Comparison of ENCODE assay signal across 2 cellular contexts in the genomic region with DNA sequence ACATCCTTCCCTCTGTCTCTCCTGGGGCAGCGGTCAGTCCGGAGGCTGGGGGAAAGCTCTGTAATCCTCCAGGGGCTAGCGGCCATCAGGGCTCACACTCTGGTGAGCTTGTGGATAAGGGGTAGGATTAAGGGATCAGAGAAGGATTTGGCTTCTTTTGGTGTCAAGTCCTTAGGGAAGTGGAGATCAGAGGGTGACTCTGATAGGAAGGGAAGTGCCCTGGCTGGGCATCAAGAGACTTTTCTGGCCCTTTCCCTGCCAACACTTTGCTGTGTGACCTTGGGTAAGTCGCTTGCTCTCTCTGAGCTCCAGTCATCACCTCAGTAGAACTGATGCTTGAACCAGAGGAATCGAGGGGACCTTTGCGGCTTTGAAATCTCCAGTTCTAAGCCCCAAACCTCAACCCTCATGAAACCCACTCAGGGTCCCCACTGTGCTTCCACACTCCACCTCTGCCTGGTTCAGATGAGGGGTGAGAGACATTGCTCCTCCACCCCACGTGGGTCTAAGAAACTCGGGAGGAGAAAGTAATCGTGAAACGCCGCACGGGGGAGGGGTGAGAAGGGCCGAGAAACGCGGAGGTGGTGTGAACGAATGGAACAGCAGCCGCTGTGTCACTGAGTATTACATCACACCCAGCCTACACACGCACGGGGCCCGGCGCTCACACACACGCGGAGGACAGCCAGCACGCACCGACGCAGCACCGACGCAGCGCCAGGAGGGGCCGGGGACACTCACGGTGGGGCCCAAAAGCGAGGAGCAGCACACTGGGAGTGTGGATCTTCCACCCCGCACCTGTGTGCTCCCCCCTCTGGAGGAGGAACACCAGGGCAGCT.
TF ChIP-seq lines count a peak whose summit lies in the region.

No MANE protein-coding gene starts in this region.

TF ChIP-seq in HepG2, 621 proteins besides CTCF, POLR2A, EP300 and RAD21:
- no peak for TF ChIP-seq PRPF4 (IDR thresholded peaks at IDR 0.05; ENCODE audit: low read depth, low read length, poor library complexity, severe bottlenecking)
- TF ChIP-seq, protein P1, sequence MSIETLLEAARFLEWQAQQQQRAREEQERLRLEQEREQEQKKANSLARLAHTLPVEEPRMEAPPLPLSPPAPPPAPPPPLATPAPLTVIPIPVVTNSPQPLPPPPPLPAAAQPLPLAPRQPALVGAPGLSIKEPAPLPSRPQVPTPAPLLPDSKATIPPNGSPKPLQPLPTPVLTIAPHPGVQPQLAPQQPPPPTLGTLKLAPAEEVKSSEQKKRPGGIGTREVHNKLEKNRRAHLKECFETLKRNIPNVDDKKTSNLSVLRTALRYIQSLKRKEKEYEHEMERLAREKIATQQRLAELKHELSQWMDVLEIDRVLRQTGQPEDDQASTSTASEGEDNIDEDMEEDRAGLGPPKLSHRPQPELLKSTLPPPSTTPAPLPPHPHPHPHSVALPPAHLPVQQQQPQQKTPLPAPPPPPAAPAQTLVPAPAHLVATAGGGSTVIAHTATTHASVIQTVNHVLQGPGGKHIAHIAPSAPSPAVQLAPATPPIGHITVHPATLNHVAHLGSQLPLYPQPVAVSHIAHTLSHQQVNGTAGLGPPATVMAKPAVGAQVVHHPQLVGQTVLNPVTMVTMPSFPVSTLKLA (IDR thresholded peaks at IDR 0.05): no peak
- no peak for TF ChIP-seq SPEN (CRISPR knock-in tag; IDR thresholded peaks at IDR 0.05; ENCODE audit: low read depth)
- TF ChIP-seq SMARCC2 (IDR thresholded peaks at IDR 0.05): no peak
- no peak for TF ChIP-seq ZSCAN9 (CRISPR knock-in tag; IDR thresholded peaks at IDR 0.05; ENCODE audit: borderline replicate concordance)
- peak; percentile 87 for TF ChIP-seq ZNF768 (CRISPR knock-in tag; IDR thresholded peaks at IDR 0.05)
- no peak for TF ChIP-seq NR3C1 (CRISPR knock-in tag; IDR thresholded peaks at IDR 0.05)
- peak; percentile 27 for TF ChIP-seq AGO2 (optimal IDR thresholded peaks at IDR 0.05; ENCODE audit: low read depth, low read length)
TF ChIP-seq in HepG2: peak in this region for 2.

TF ChIP-seq in WTC11, 78 proteins besides CTCF, POLR2A, EP300 and RAD21:
- TF ChIP-seq, protein P2, sequence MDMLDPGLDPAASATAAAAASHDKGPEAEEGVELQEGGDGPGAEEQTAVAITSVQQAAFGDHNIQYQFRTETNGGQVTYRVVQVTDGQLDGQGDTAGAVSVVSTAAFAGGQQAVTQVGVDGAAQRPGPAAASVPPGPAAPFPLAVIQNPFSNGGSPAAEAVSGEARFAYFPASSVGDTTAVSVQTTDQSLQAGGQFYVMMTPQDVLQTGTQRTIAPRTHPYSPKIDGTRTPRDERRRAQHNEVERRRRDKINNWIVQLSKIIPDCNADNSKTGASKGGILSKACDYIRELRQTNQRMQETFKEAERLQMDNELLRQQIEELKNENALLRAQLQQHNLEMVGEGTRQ (CRISPR knock-in tag; IDR thresholded peaks at IDR 0.05): no peak
- peak; percentile 33; the same call in 1 of the 2 replicates for TF ChIP-seq GTF2I (CRISPR knock-in tag; conservative IDR thresholded peaks at IDR 0.05)
TF ChIP-seq in WTC11: peak in this region for 1.
